Comparison of ENCODE assay signal across 25 cellular contexts in genomic region chr20:15011631-15012030, GRCh38.
"Had no signal": no experiment of that assay in that cellular context is flagged by ENCODE, and none has a peak within 500 bp of the region (broad histone marks: within the 10 kb centered on the region; RNA-seq: fewer than 3 reads in every experiment).

No MANE protein-coding gene starts in this region.

- H3K27me3 ChIP-seq: heart left ventricle, uterus had no signal

- H3K4me3 Mint-ChIP-seq: activated CD4-positive, alpha-beta memory T cell treated with anti-CD3 and anti-CD28 coated beads, Interleukin-2, amount 10 ng/mL, durations not matched to agents 7 days and 5 days; activated CD4-positive, alpha-beta T cell treated with anti-CD3 and anti-CD28 coated beads, Interleukin-2, amount 10 ng/mL, durations not matched to agents 24 days and 14 days; activated T-cell treated with anti-CD3 and anti-CD28 coated beads, Interleukin-2, amount 50 U/mL, for 24 hours; immature natural killer cell; naive thymus-derived CD8-positive, alpha-beta T cell; stimulated activated memory B cell treated with anti-CD40 and anti-IgM and Interleukin-4, amounts not matched to agents 10 μg/mL and 1 μg/mL and 100 μg/mL, for 72 hours; stimulated activated naive CD8-positive, alpha-beta T cell treated with anti-CD3 and anti-CD28 coated beads, Interleukin-15, amount 100 ng/mL, for 72 hours; type B pancreatic cell had no signal

- H3K27me3 Mint-ChIP-seq: activated CD4-positive, alpha-beta memory T cell treated with anti-CD3 and anti-CD28 coated beads, Interleukin-2, amount 10 ng/mL, durations not matched to agents 7 days and 5 days; activated CD4-positive, alpha-beta T cell treated with anti-CD3 and anti-CD28 coated beads, Interleukin-2, amount 10 ng/mL, durations not matched to agents 24 days and 14 days; activated T-cell treated with anti-CD3 and anti-CD28 coated beads, Interleukin-2, amount 50 U/mL, for 24 hours; stimulated activated memory B cell treated with anti-CD40 and anti-IgM and Interleukin-4, amounts not matched to agents 10 μg/mL and 1 μg/mL and 100 μg/mL, for 72 hours; stimulated activated naive CD8-positive, alpha-beta T cell treated with anti-CD3 and anti-CD28 coated beads, Interleukin-15, amount 100 ng/mL, for 72 hours; type B pancreatic cell had no signal

- H3K36me3 Mint-ChIP-seq: immature natural killer cell; naive thymus-derived CD8-positive, alpha-beta T cell; stimulated activated memory B cell treated with anti-CD40 and anti-IgM and Interleukin-4, amounts not matched to agents 10 μg/mL and 1 μg/mL and 100 μg/mL, for 72 hours; type B pancreatic cell had no signal

- H3K4me1 ChIP-seq: heart left ventricle, uterus had no signal

- H3K27ac Mint-ChIP-seq: activated CD4-positive, alpha-beta memory T cell treated with anti-CD3 and anti-CD28 coated beads, Interleukin-2, amount 10 ng/mL, durations not matched to agents 7 days and 5 days; activated CD4-positive, alpha-beta T cell treated with anti-CD3 and anti-CD28 coated beads, Interleukin-2, amount 10 ng/mL, durations not matched to agents 24 days and 14 days; activated T-cell treated with anti-CD3 and anti-CD28 coated beads, Interleukin-2, amount 50 U/mL, for 24 hours; immature natural killer cell; naive thymus-derived CD8-positive, alpha-beta T cell; stimulated activated memory B cell treated with anti-CD40 and anti-IgM and Interleukin-4, amounts not matched to agents 10 μg/mL and 1 μg/mL and 100 μg/mL, for 72 hours; stimulated activated naive CD8-positive, alpha-beta T cell treated with anti-CD3 and anti-CD28 coated beads, Interleukin-15, amount 100 ng/mL, for 72 hours; type B pancreatic cell had no signal

- DNase-seq: activated CD4-positive, alpha-beta memory T cell treated with anti-CD3 and anti-CD28 coated beads, Interleukin-2, amount 10 ng/mL, durations not matched to agents 7 days and 5 days; activated CD4-positive, alpha-beta T cell treated with anti-CD3 and anti-CD28 coated beads, Interleukin-2, amount 10 ng/mL, durations not matched to agents 24 days and 14 days; activated CD4-positive, CD25-positive, alpha-beta regulatory T cell treated with anti-CD3 and anti-CD28 coated beads, Interleukin-2, amount 50 U/mL, for 72 hours; activated CD8-positive, alpha-beta memory T cell treated with anti-CD3 and anti-CD28 coated beads, Interleukin-2, amount 50 U/mL, for 48 hours; activated gamma-delta T cell; activated naive CD4-positive, alpha-beta T cell treated with anti-CD3 and anti-CD28 coated beads, Interleukin-2, amount 50 U/mL, for 16 hours; activated T-cell treated with anti-CD3 and anti-CD28 coated beads, Interleukin-2, amount 50 U/mL, for 24 hours; amniotic stem cell; caudate nucleus; heart left ventricle; hypothalamus; immature natural killer cell; kidney; midbrain; naive thymus-derived CD8-positive, alpha-beta T cell; stimulated activated CD4-positive, alpha-beta T cell treated with anti-CD3 and anti-CD28 coated beads, Interleukin-12 subunit alpha, Interleukin-12 subunit beta, amount 100 ng/mL, for 4 hours; stimulated activated CD4-positive, alpha-beta T cell treated with anti-CD3 and anti-CD28 coated beads, Interleukin-4, amount 100 ng/mL, for 4 hours; stimulated activated CD8-positive, alpha-beta memory T cell treated with anti-CD3 and anti-CD28 coated beads, Interleukin-4, amount 100 ng/mL, for 48 hours; stimulated activated naive CD8-positive, alpha-beta T cell treated with anti-CD3 and anti-CD28 coated beads, Interleukin-15, amount 100 ng/mL, for 72 hours; substantia nigra; uterus had no signal

- H3K9me3 Mint-ChIP-seq: stimulated activated memory B cell treated with anti-CD40 and anti-IgM and Interleukin-4, amounts not matched to agents 10 μg/mL and 1 μg/mL and 100 μg/mL, for 72 hours had no signal

- H3K4me1 Mint-ChIP-seq: activated CD4-positive, alpha-beta memory T cell treated with anti-CD3 and anti-CD28 coated beads, Interleukin-2, amount 10 ng/mL, durations not matched to agents 7 days and 5 days; activated CD4-positive, alpha-beta T cell treated with anti-CD3 and anti-CD28 coated beads, Interleukin-2, amount 10 ng/mL, durations not matched to agents 24 days and 14 days; immature natural killer cell; naive thymus-derived CD8-positive, alpha-beta T cell; stimulated activated memory B cell treated with anti-CD40 and anti-IgM and Interleukin-4, amounts not matched to agents 10 μg/mL and 1 μg/mL and 100 μg/mL, for 72 hours; stimulated activated naive CD8-positive, alpha-beta T cell treated with anti-CD3 and anti-CD28 coated beads, Interleukin-15, amount 100 ng/mL, for 72 hours had no signal

- H3K9me3 ChIP-seq: heart left ventricle, uterus had no signal

- H3K36me3 ChIP-seq: heart left ventricle, uterus had no signal

- H3K27ac ChIP-seq: heart left ventricle, skin epidermis, uterus had no signal

- ATAC-seq: heart left ventricle; naive thymus-derived CD8-positive, alpha-beta T cell; sciatic nerve; stimulated activated memory B cell treated with anti-CD40 and anti-IgM and Interleukin-4, amounts not matched to agents 10 μg/mL and 1 μg/mL and 100 μg/mL, for 72 hours; stimulated activated naive CD8-positive, alpha-beta T cell treated with anti-CD3 and anti-CD28 coated beads, Interleukin-15, amount 100 ng/mL, for 72 hours had no signal

- H3K4me3 ChIP-seq: heart left ventricle, skin epidermis, uterus had no signal
